ENCODE assay signal across 1 cellular context in the genomic region with DNA sequence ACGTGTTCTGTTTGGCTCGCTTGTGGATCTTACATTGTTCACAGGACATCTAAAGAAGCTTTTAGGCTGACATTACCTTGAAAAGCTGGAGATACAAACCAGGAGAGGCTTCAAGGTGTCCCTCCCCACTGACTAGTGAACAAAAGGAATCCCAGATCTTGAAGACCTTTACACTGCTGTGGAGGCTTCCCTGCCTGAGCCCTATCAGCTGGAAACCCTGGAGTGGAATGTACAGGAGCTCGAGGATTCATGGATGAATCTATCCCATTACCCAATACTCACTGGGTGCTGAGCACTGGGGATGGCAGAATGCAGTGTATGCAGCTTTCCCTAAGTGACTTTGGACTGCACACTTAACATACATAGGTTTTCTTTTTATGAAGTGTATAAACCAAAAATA.
TF ChIP-seq lines count a peak whose summit lies in the region.

No MANE protein-coding gene starts in this region.

TF ChIP-seq in HepG2, 621 proteins besides CTCF, POLR2A, EP300 and RAD21 (continued from another document):
- TF ChIP-seq, protein P1, sequence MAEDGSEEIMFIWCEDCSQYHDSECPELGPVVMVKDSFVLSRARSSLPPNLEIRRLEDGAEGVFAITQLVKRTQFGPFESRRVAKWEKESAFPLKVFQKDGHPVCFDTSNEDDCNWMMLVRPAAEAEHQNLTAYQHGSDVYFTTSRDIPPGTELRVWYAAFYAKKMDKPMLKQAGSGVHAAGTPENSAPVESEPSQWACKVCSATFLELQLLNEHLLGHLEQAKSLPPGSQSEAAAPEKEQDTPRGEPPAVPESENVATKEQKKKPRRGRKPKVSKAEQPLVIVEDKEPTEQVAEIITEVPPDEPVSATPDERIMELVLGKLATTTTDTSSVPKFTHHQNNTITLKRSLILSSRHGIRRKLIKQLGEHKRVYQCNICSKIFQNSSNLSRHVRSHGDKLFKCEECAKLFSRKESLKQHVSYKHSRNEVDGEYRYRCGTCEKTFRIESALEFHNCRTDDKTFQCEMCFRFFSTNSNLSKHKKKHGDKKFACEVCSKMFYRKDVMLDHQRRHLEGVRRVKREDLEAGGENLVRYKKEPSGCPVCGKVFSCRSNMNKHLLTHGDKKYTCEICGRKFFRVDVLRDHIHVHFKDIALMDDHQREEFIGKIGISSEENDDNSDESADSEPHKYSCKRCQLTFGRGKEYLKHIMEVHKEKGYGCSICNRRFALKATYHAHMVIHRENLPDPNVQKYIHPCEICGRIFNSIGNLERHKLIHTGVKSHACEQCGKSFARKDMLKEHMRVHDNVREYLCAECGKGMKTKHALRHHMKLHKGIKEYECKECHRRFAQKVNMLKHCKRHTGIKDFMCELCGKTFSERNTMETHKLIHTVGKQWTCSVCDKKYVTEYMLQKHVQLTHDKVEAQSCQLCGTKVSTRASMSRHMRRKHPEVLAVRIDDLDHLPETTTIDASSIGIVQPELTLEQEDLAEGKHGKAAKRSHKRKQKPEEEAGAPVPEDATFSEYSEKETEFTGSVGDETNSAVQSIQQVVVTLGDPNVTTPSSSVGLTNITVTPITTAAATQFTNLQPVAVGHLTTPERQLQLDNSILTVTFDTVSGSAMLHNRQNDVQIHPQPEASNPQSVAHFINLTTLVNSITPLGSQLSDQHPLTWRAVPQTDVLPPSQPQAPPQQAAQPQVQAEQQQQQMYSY (CRISPR knock-in tag; IDR thresholded peaks at IDR 0.05): peak; percentile 94
